31 cellular contexts compared by ENCODE assay signal in genomic region chr2:222136106-222136630, GRCh38.
"Had no signal": no experiment of that assay in that cellular context is flagged by ENCODE, and none has a peak within 500 bp of the region (broad histone marks: within the 10 kb centered on the region; RNA-seq: fewer than 3 reads in every experiment).

No MANE protein-coding gene starts in this region.

- H2AFZ ChIP-seq: PC-9 had no signal

- H3K9ac ChIP-seq: KMS-11, SK-N-SH had no signal

- H3K4me2 ChIP-seq: KMS-11, PC-9, SK-N-SH had no signal

- H3K9me3 Mint-ChIP-seq: activated T-helper 1 cell treated with anti-CD3 and anti-CD28 coated beads, Interleukin-12 subunit alpha, Interleukin-12 subunit beta, Interleukin-2, Interleukin-4 antibody, amounts not matched to agents 30 ng/mL and 10 ng/mL and 1 ng/mL, durations not matched to agents 14 hours and 24 hours and 36 hours; T-helper 1 cell treated with Interleukin-12 subunit alpha and Interleukin-12 subunit beta and Interleukin-4 antibody, amounts not matched to agents 30 μg/mL and 1 μg/mL, for 36 hours; T-helper 2 cell treated with Interferon-gamma antibody and Interleukin-4, amounts not matched to agents 5 μg/mL and 100 μg/mL, for 36 hours; WTC11 had no signal

- H3K9me3 ChIP-seq: SK-N-SH had no signal

- H3K27me3 Mint-ChIP-seq: activated CD4-positive, alpha-beta memory T cell treated with anti-CD3 and anti-CD28 coated beads for 36 hours; activated CD4-positive, alpha-beta T cell treated with anti-CD3 and anti-CD28 coated beads for 36 hours; brain had no signal

- H3K27ac Mint-ChIP-seq: activated CD4-positive, alpha-beta memory T cell treated with anti-CD3 and anti-CD28 coated beads for 36 hours; activated CD4-positive, alpha-beta T cell treated with anti-CD3 and anti-CD28 coated beads for 36 hours; activated naive CD4-positive, alpha-beta T cell treated with anti-CD3 and anti-CD28 coated beads for 36 hours; activated naive CD4-positive, alpha-beta T cell treated with anti-CD3 and anti-CD28 coated beads, Interleukin-2, amount 50 U/mL, for 72 hours; activated T-helper 1 cell treated with anti-CD3 and anti-CD28 coated beads, Interleukin-12 subunit alpha, Interleukin-12 subunit beta, Interleukin-2, Interleukin-4 antibody, amounts not matched to agents 30 ng/mL and 10 ng/mL and 1 ng/mL, durations not matched to agents 14 hours and 24 hours and 36 hours; brain; T-helper 1 cell treated with Interleukin-12 subunit alpha and Interleukin-12 subunit beta and Interleukin-4 antibody, amounts not matched to agents 30 μg/mL and 1 μg/mL, for 36 hours; T-helper 2 cell treated with Interferon-gamma antibody and Interleukin-4, amounts not matched to agents 5 μg/mL and 100 μg/mL, for 36 hours; WTC11 had no signal

- H3K4me3 ChIP-seq: PC-9 had no signal

- DNase-seq: activated CD4-positive, alpha-beta memory T cell treated with anti-CD3 and anti-CD28 coated beads for 36 hours; activated CD4-positive, alpha-beta T cell treated with anti-CD3 and anti-CD28 coated beads for 36 hours; activated CD4-positive, alpha-beta T cell treated with anti-CD3 and anti-CD28 coated beads, Interleukin-2, amount 50 U/mL, for 1 hour; activated CD8-positive, alpha-beta memory T cell treated with anti-CD3 and anti-CD28 coated beads, Interleukin-2, amount 50 U/mL, for 4 hours; activated gamma-delta T cell treated with Interleukin-2 at 50 U/mL for 16 hours; activated naive CD4-positive, alpha-beta T cell treated with anti-CD3 and anti-CD28 coated beads for 36 hours; activated T-cell treated with anti-CD3 and anti-CD28 coated beads for 4 hours; activated T-cell treated with anti-CD3 and anti-CD28 coated beads, Interleukin-2, amount 50 U/mL, for 4 hours; anterior cingulate cortex; central memory CD4-positive, alpha-beta T cell; MM.1S; MV-4-11; NCI-H1092; NCI-H1436 treated with DMSO at 0.1 percent for 48 hours; NCI-H1694 treated with DMSO at 0.1 percent for 48 hours; NCI-H2029; NCI-H2171; NCI-H510A; NCI-H526; NCI-H748 treated with DMSO at 0.1 percent for 48 hours; NK-92 treated with Interleukin-12 subunit alpha and Interleukin-12 subunit beta, amount 100 ng/mL, for 24 hours; PC-9; Right ventricle myocardium superior; SK-N-SH had no signal

- H3K4me1 Mint-ChIP-seq: activated CD4-positive, alpha-beta T cell treated with anti-CD3 and anti-CD28 coated beads for 36 hours; brain had no signal

- H3K27ac ChIP-seq: KMS-11, PC-9 had no signal

- H3K4me3 Mint-ChIP-seq: activated CD4-positive, alpha-beta memory T cell treated with anti-CD3 and anti-CD28 coated beads for 36 hours; activated CD4-positive, alpha-beta T cell treated with anti-CD3 and anti-CD28 coated beads for 36 hours; activated naive CD4-positive, alpha-beta T cell treated with anti-CD3 and anti-CD28 coated beads for 36 hours; activated T-cell treated with anti-CD3 and anti-CD28 coated beads, Interleukin-2, amount 50 U/mL, for 4 hours; activated T-helper 1 cell treated with anti-CD3 and anti-CD28 coated beads, Interleukin-12 subunit alpha, Interleukin-12 subunit beta, Interleukin-2, Interleukin-4 antibody, amounts not matched to agents 30 ng/mL and 10 ng/mL and 1 ng/mL, durations not matched to agents 14 hours and 24 hours and 36 hours; brain; T-helper 1 cell treated with Interleukin-12 subunit alpha and Interleukin-12 subunit beta and Interleukin-4 antibody, amounts not matched to agents 30 μg/mL and 1 μg/mL, for 36 hours; T-helper 2 cell treated with Interferon-gamma antibody and Interleukin-4, amounts not matched to agents 5 μg/mL and 100 μg/mL, for 36 hours; WTC11 had no signal

- H3K36me3 Mint-ChIP-seq: activated CD4-positive, alpha-beta memory T cell treated with anti-CD3 and anti-CD28 coated beads for 36 hours; activated naive CD4-positive, alpha-beta T cell treated with anti-CD3 and anti-CD28 coated beads, Interleukin-2, amount 50 U/mL, for 72 hours; brain; WTC11 had no signal
